8 cellular contexts compared by ENCODE assay signal in the genomic region with DNA sequence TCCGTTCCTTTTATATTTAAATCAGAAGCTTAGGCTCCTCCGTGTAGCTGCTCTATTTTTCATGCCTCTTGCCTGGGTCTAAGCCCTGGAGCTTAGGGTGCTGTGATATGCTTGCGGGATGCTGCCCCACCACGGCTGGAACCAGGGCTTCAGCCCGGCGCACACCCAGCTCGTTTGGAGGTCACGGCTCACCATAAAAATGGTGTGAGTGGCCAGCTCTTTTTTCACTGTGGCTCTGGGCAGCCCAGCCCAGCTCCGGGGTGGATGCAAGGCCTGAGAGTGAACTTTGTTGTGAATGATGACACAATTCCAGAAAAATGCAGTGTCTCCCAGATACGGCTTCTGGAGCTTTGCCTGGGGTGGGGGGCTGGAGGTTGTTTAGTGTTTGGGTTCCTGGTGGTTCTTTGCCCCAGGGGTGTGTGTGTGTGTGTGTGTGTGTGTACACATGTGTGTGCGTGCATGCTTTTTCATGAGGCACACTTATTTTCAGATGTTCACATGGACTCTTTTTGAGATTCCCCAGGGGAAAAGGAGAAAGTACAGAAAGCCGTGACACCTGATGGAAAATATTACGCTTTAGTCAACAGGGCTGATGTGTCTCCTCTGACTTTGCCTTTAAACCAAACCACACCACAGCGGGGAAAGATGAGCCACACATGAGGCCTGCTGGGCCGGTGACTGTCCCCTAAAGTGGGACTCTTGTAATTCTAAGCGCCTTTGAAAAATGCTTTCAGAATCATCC. TPM values are rescaled to one million over a fixed set of nuclear protein-coding genes. Genes with fewer than 3 reads are reported as not detected.
A peak's percentile ranks its signal among the peaks of the same experiment; 100 is the strongest.
DNase-seq lines count a peak whose midpoint lies in the region; ATAC-seq and TF ChIP-seq lines count a peak whose summit lies in the region.

No MANE protein-coding gene starts in this region.

- no CpG with 5 or more reads among the region's 16 CpGs for WGBS in trophoblast cell (ENCODE audit: extremely low coverage, insufficient coverage, insufficient read length)

- H2AFZ ChIP-seq in trophoblast cell (ENCODE audit: insufficient read depth, low read length, poor library complexity) = no peak overlapping the region

- H3K18ac ChIP-seq in trophoblast cell (ENCODE audit: low read length) = peak overlapping the region; percentile 3

- H3K4me3 ChIP-seq in fibroblast of villous mesenchyme (ENCODE audit: low read depth, low read length) = no peak overlapping the region
- no peak overlapping the region for H3K4me3 ChIP-seq in trophoblast cell (ENCODE audit: low read depth, low read length)

- peak overlapping the region; percentile 32 for H4K91ac ChIP-seq in trophoblast cell (ENCODE audit: low read depth, low read length)

- H3K36me3 ChIP-seq in trophoblast cell (ENCODE audit: control insufficient read depth in 1 of 2, insufficient read depth in 2 of 2, low read length in 2 of 2) = no peaks in the 10 kb centered on the region

- H3K9ac ChIP-seq in trophoblast cell (ENCODE audit: low read length) = no peak overlapping the region

- no peak for ATAC-seq in GM19463 (IDR thresholded peaks at IDR 0.05; ENCODE audit: unreplicated experiment)
- no peak for ATAC-seq in HG03135 (IDR thresholded peaks at IDR 0.05; ENCODE audit: unreplicated experiment)
- no peak for ATAC-seq in HG02970 (IDR thresholded peaks at IDR 0.05; ENCODE audit: low FRiP score, unreplicated experiment)
- no peak for ATAC-seq in HG03521 (IDR thresholded peaks at IDR 0.05; ENCODE audit: unreplicated experiment)

- H2BK12ac ChIP-seq in trophoblast cell (ENCODE audit: low read length) = peak overlapping the region; percentile 96

- H3K4me2 ChIP-seq in trophoblast cell (ENCODE audit: low read length) = peak overlapping the region; percentile 30

- no peak overlapping the region for H4K8ac ChIP-seq in trophoblast cell (ENCODE audit: low read depth, low read length)

- peak overlapping the region; percentile 57 for H2BK5ac ChIP-seq in trophoblast cell (ENCODE audit: low read depth, low read length, poor library complexity)

- peak overlapping the region; percentile 85 for H3K27ac ChIP-seq in trophoblast cell (ENCODE audit: low read depth, low read length)

- H2AK5ac ChIP-seq in trophoblast cell (ENCODE audit: low read length) = peak overlapping the region; percentile 98

- H3K79me2 ChIP-seq in trophoblast cell (ENCODE audit: control insufficient read depth, insufficient read depth, low read length, poor library complexity) = peaks cover 3% of the 10 kb centered on the region

- H3K27me3 ChIP-seq in trophoblast cell (ENCODE audit: insufficient read depth, low read length) = no peaks in the 10 kb centered on the region

- peak; percentile 70 for DNase-seq in HPDE6-E6E7 (ENCODE audit: extremely low spot score)
- DNase-seq in activated CD8-positive, alpha-beta memory T cell treated with anti-CD3 and anti-CD28 coated beads, Interleukin-2, amount 50 U/mL, for 4 hours = peak; percentile 33
- peak; percentile 99 for DNase-seq in fibroblast of villous mesenchyme (ENCODE audit: low read depth)
- DNase-seq in trophoblast cell = peak; percentile 57 to 80

- H3K79me1 ChIP-seq in trophoblast cell (ENCODE audit: low read length) = peaks cover 13% of the 10 kb centered on the region

- no peak overlapping the region for H4K12ac ChIP-seq in trophoblast cell (ENCODE audit: low read depth, low read length)

- TF ChIP-seq CTCF in fibroblast of villous mesenchyme (IDR thresholded peaks at IDR 0.05; ENCODE audit: insufficient read depth, low read depth, low read length) = peak; percentile 33

- H3K4me1 ChIP-seq in trophoblast cell (ENCODE audit: control insufficient read depth in 1 of 2, insufficient read depth in 2 of 2, low read length in 2 of 2) = peaks cover 27 to 36% of the 10 kb centered on the region in 2 experiments

- peak overlapping the region; percentile 63 for H2BK120ac ChIP-seq in trophoblast cell (ENCODE audit: insufficient read depth, low read length, poor library complexity)

- H3K9me3 ChIP-seq in trophoblast cell (ENCODE audit: insufficient read depth, low read depth, low read length) = no peaks in the 10 kb centered on the region

- H3K14ac ChIP-seq in trophoblast cell (ENCODE audit: low read length) = no peak overlapping the region

- no peak overlapping the region for H3K23ac ChIP-seq in trophoblast cell (ENCODE audit: low read length)

- no peak overlapping the region for H3K4ac ChIP-seq in trophoblast cell (ENCODE audit: low read depth, low read length)

RNA-seq across cellular contexts. Expression of gene GRK5, which starts 46.2 kb away (rescaled TPM):
- total RNA-seq in fibroblast of villous mesenchyme = 15.5 and 16.0 TPM in 2 replicates
- 1.4 and 1.5 TPM in 2 replicates for polyA plus RNA-seq in trophoblast cell (2013)

Comparison
In these comparisons a context has a peak if more than half of its experiments do, and no peak if none do; other contexts are left out.
1. DNase-seq: peak in every context shown above with its lines; median percentile 99 in fibroblast of villous mesenchyme; 70 in HPDE6-E6E7; 68 in trophoblast cell; 33 in activated CD8-positive, alpha-beta memory T cell treated with anti-CD3 and anti-CD28 coated beads, Interleukin-2, amount 50 U/mL, for 4 hours.